In the genomic region with DNA sequence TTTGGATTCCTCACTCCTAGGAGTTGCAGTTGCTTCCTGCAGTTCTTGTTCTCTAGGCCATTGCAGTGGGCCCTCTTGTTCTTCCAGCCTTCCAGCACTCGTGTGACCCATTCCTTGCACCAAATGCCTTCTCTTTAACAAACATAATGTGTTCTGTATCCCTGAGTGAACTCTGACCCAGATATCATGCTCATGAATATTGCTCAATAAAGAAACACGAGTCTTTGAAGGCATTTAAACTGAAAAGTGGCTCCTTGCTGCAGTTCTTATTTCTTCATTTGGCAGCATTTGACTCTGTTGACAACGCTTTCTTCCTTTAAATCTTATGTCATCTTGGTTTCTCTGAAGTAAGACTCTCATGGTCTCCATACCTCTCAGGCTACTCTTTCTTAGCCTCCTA, we compare ENCODE assay signal across 17 cellular contexts.
DNase-seq lines count a peak whose midpoint lies in the region; ATAC-seq and TF ChIP-seq lines count a peak whose summit lies in the region.
"Had no signal": no experiment of that assay in that cellular context is flagged by ENCODE, and none has a peak within 500 bp of the region (broad histone marks: within the 10 kb centered on the region; RNA-seq: fewer than 3 reads in every experiment).

No MANE protein-coding gene starts in this region.

- H3K27me3 ChIP-seq in breast epithelium (no peaks in the 10 kb centered on the region), mammary epithelial cell (ENCODE audit: insufficient read depth, low read length) (no peaks in the 10 kb centered on the region), liver (ENCODE audit: control insufficient read depth in 4 of 4, insufficient read depth in 4 of 4, low read length in 3 of 4) (no peaks in the 10 kb centered on the region), upper lobe of right lung (no peaks in the 10 kb centered on the region)
- H3K27me3 ChIP-seq: transverse colon had no signal

- TF ChIP-seq POLR2A in breast epithelium (IDR thresholded peaks at IDR 0.05): no peak

- H3K4me1 Mint-ChIP-seq in stimulated activated naive CD8-positive, alpha-beta T cell treated with anti-CD3 and anti-CD28 coated beads, Interleukin-15, amount 100 ng/mL, for 72 hours: peaks cover 7% of the 10 kb centered on the region

- no peak for DNase-seq in breast epithelium (ENCODE audit: low spot score in 2 of 2)
- DNase-seq in mammary epithelial cell: no peak
- no peak for DNase-seq in caudate nucleus (lab: John Stamatoyannopoulos, UW)
- DNase-seq in upper lobe of right lung: no peak
- no peak for DNase-seq in activated T-cell treated with anti-CD3 and anti-CD28 coated beads, Interleukin-2, amount 50 U/mL, for 48 hours
- DNase-seq in activated CD4-positive, alpha-beta T cell treated with anti-CD3 and anti-CD28 coated beads for 4 hours: no peak
- DNase-seq in stimulated activated naive CD8-positive, alpha-beta T cell treated with anti-CD3 and anti-CD28 coated beads, Interleukin-15, amount 100 ng/mL, for 72 hours: no peak
- DNase-seq: activated CD4-positive, CD25-positive, alpha-beta regulatory T cell; activated gamma-delta T cell; CD4-positive, alpha-beta memory T cell; NCI-H1048; retina; stimulated activated CD4-positive, alpha-beta T cell treated with anti-CD3 and anti-CD28 coated beads, Interleukin-2, amount 100 ng/mL, for 24 hours; T-helper 2 cell; transverse colon had no signal

- H3K36me3 ChIP-seq in breast epithelium (no peaks in the 10 kb centered on the region), mammary epithelial cell (ENCODE audit: insufficient read depth, low read length) (no peaks in the 10 kb centered on the region), liver (ENCODE audit: control insufficient read depth in 4 of 4, insufficient read depth in 3 of 4, low read depth in 1 of 4, low read length in 3 of 4) (no peaks in the 10 kb centered on the region), upper lobe of right lung (no peaks in the 10 kb centered on the region)
- H3K36me3 ChIP-seq: transverse colon had no signal

- H2AFZ ChIP-seq in mammary epithelial cell (ENCODE audit: low read depth, low read length): no peak overlapping the region

- H3K9me3 ChIP-seq in breast epithelium (no peaks in the 10 kb centered on the region), mammary epithelial cell (replicated peaks; ENCODE audit: insufficient read depth, low read length) (no peaks in the 10 kb centered on the region), liver (ENCODE audit: control insufficient read depth in 4 of 4, low read length in 3 of 4) (no peaks in the 10 kb centered on the region), upper lobe of right lung (no peaks in the 10 kb centered on the region)
- H3K9me3 ChIP-seq: A549, transverse colon had no signal

- H3K27ac Mint-ChIP-seq in stimulated activated naive CD8-positive, alpha-beta T cell treated with anti-CD3 and anti-CD28 coated beads, Interleukin-15, amount 100 ng/mL, for 72 hours: no peak overlapping the region
- H3K27ac Mint-ChIP-seq: CD4-positive, alpha-beta memory T cell had no signal

- 41% methylated on average over 3 of the region's 3 CpGs for WGBS in mammary epithelial cell (ENCODE audit: low coverage, missing lambda C conversion rate)
- WGBS in liver: 48% methylated on average over 3 of the region's 3 CpGs

- H3K27me3 Mint-ChIP-seq in stimulated activated naive CD8-positive, alpha-beta T cell treated with anti-CD3 and anti-CD28 coated beads, Interleukin-15, amount 100 ng/mL, for 72 hours: peaks cover 3% of the 10 kb centered on the region

- no peaks in the 10 kb centered on the region for H3K79me2 ChIP-seq in mammary epithelial cell (ENCODE audit: insufficient read depth, low read length)

- peak overlapping the region; percentile 41 to 74 for H3K27ac ChIP-seq in breast epithelium
- H3K27ac ChIP-seq in mammary epithelial cell (ENCODE audit: insufficient read depth, low read depth, low read length): no peak overlapping the region
- H3K27ac ChIP-seq in caudate nucleus (ENCODE audit: low read depth, low read length): peak overlapping the region; percentile 63
- H3K27ac ChIP-seq in liver (ENCODE audit: low read depth in 1 of 2, low read length in 2 of 2): no peak overlapping the region
- H3K27ac ChIP-seq in upper lobe of right lung: peak overlapping the region; percentile 33
- H3K27ac ChIP-seq: A549 had no signal

- H3K9me3 Mint-ChIP-seq in stimulated activated naive CD8-positive, alpha-beta T cell treated with anti-CD3 and anti-CD28 coated beads, Interleukin-15, amount 100 ng/mL, for 72 hours: no peaks in the 10 kb centered on the region
- H3K9me3 Mint-ChIP-seq: CD4-positive, alpha-beta memory T cell had no signal

- TF ChIP-seq RAD21 in liver (IDR thresholded peaks at IDR 0.05): no peak

- in situ Hi-C loops in mammary epithelial cell (cut with MboI; ENCODE audit: low sequenced_read_pairs in 2 of 2): loop anchor here (10.0 to 25.0 kb wide), 2 partner anchors 630 to 637 kb away; no protein-coding TSS in a partner anchor

- BruUV-seq in mammary epithelial cell (replicated peaks; lab: Mats Ljungman, UMichigan): no TSS peak

- dilution Hi-C loops in mammary epithelial cell (cut with HindIII; ENCODE audit: low sequenced_read_pairs): no loop called here

- CTCF ChIA-PET in mammary epithelial cell (lab: Charles Lee; ENCODE audit: low non-redundant PET): no interaction called here

- TF ChIP-seq CTCF in breast epithelium (IDR thresholded peaks at IDR 0.05) (no peak), mammary epithelial cell (conservative IDR thresholded peaks at IDR 0.05 in 1 of 2, IDR thresholded peaks at IDR 0.05 in 1 of 2; ENCODE audit: extremely low read depth in 1 of 2, insufficient read depth in 1 of 2, low read depth in 1 of 2, low read length in 2 of 2) (no peak), liver (IDR thresholded peaks at IDR 0.05; ENCODE audit: low read depth, low read length, missing input control) (no peak), upper lobe of right lung (IDR thresholded peaks at IDR 0.05) (no peak)

- H3K4me1 ChIP-seq in breast epithelium (peaks cover 4 to 8% of the 10 kb centered on the region in 2 donors), mammary epithelial cell (ENCODE audit: insufficient read depth, low read length) (no peaks in the 10 kb centered on the region), liver (ENCODE audit: control insufficient read depth in 4 of 4, insufficient read depth in 4 of 4, low read length in 3 of 4) (peaks cover 0 to 8% (median 5%) of the 10 kb centered on the region in 4 donors), upper lobe of right lung (peaks cover 23% of the 10 kb centered on the region)

- no peak overlapping the region for H3K9ac ChIP-seq in mammary epithelial cell (ENCODE audit: insufficient read depth, low read length)
- H3K9ac ChIP-seq in liver (ENCODE audit: low read depth in 1 of 2, low read length in 2 of 2): no peak overlapping the region

- ATAC-seq in upper lobe of right lung: no peak
- ATAC-seq in stimulated activated naive CD8-positive, alpha-beta T cell treated with anti-CD3 and anti-CD28 coated beads, Interleukin-15, amount 100 ng/mL, for 72 hours: no peak
- ATAC-seq: A549 had no signal

- H3K4me3 ChIP-seq in breast epithelium (no peak overlapping the region), mammary epithelial cell (replicated peaks in 1 of 3; ENCODE audit: insufficient read depth in 1 of 3, low read depth in 2 of 3, low read length in 3 of 3) (no peak overlapping the region), liver (ENCODE audit: low read depth in 1 of 3, low read length in 3 of 3) (no peak overlapping the region), upper lobe of right lung (no peak overlapping the region)
- H3K4me3 ChIP-seq: A549, transverse colon had no signal

- no peaks in the 10 kb centered on the region for H4K20me1 ChIP-seq in mammary epithelial cell (ENCODE audit: insufficient read depth, low read length)

- H3K4me2 ChIP-seq in mammary epithelial cell (ENCODE audit: insufficient read depth, low read depth, low read length): no peak overlapping the region
- H3K4me2 ChIP-seq: A549 had no signal

- intact Hi-C loops in breast epithelium (cut with DNase I; ENCODE audit: low total_unique reads): no loop called here
- intact Hi-C loops in mammary epithelial cell (cut with micrococcal nuclease): no loop called here
- intact Hi-C loops in upper lobe of right lung (cut with DNase I): no loop called here

- H3K4me3 Mint-ChIP-seq in stimulated activated naive CD8-positive, alpha-beta T cell treated with anti-CD3 and anti-CD28 coated beads, Interleukin-15, amount 100 ng/mL, for 72 hours: no peak overlapping the region
- H3K4me3 Mint-ChIP-seq: CD4-positive, alpha-beta memory T cell had no signal

TF ChIP-seq in liver, 16 proteins besides CTCF, POLR2A, EP300 and RAD21:
- no peak for TF ChIP-seq FOXA2 (IDR thresholded peaks at IDR 0.05)
- TF ChIP-seq MAX (IDR thresholded peaks at IDR 0.05): no peak
- TF ChIP-seq YY1 (IDR thresholded peaks at IDR 0.05): no peak
- peak; percentile 29 to 42 for TF ChIP-seq RXRA (IDR thresholded peaks at IDR 0.05)
- no peak for TF ChIP-seq JUND (IDR thresholded peaks at IDR 0.05)
- no peak for TF ChIP-seq GABPA (IDR thresholded peaks at IDR 0.05 in 1 of 2, conservative IDR thresholded peaks at IDR 0.05 in 1 of 2)

Comparison
In these comparisons a context has a peak if more than half of its experiments do, and no peak if none do; other contexts are left out.
1. H3K27ac ChIP-seq: peak in breast epithelium (2 of 2), caudate nucleus (single experiment) and upper lobe of right lung (single experiment); none in mammary epithelial cell (single experiment) and liver (0 of 2).